Comparison of ENCODE assay signal across 8 cellular contexts in genomic region chr1:109498161-109498801, GRCh38. TPM values are rescaled to one million over a fixed set of nuclear protein-coding genes. Genes with fewer than 3 reads are reported as not detected.
A peak's percentile ranks its signal among the peaks of the same experiment; 100 is the strongest.
DNase-seq lines count a peak whose midpoint lies in the region; ATAC-seq, FAIRE-seq and TF ChIP-seq lines count a peak whose summit lies in the region.

No MANE protein-coding gene starts in this region.

- no peak overlapping the region for H3K4me3 ChIP-seq in keratinocyte (ENCODE audit: control insufficient read depth in 2 of 3, extremely low read depth in 1 of 3, insufficient read depth in 2 of 3, low read depth in 1 of 3, low read length in 3 of 3)

- H3K4me3 Mint-ChIP-seq in activated CD4-positive, alpha-beta T cell treated with anti-CD3 and anti-CD28 coated beads for 36 hours = no peak overlapping the region
- H3K4me3 Mint-ChIP-seq in activated naive CD8-positive, alpha-beta T cell = peak overlapping the region; percentile 44
- no peak overlapping the region for H3K4me3 Mint-ChIP-seq in type B pancreatic cell

- ATAC-seq in activated CD4-positive, alpha-beta T cell treated with anti-CD3 and anti-CD28 coated beads for 36 hours = no peak
- ATAC-seq in HG02623 (IDR thresholded peaks at IDR 0.05; ENCODE audit: unreplicated experiment) = no peak

- H3K79me2 ChIP-seq in keratinocyte (ENCODE audit: control insufficient read depth, insufficient read depth, low read length) = peaks cover 7% of the 10 kb centered on the region

- H3K27me3 ChIP-seq in keratinocyte (ENCODE audit: control insufficient read depth, extremely low read depth, insufficient read depth, low read length) = no peaks in the 10 kb centered on the region

- POLR2A ChIA-PET in activated CD4-positive, alpha-beta T cell treated with anti-CD3 and anti-CD28 coated beads for 36 hours (lab: Charles Lee) = interaction anchor here (0.6 to 2.0 kb wide), 4 partner anchors 11 to 84 kb away, joined by 3 to 9 read pairs (median 5); partner anchors contain the start of gene AMIGO1

- intact Hi-C loops in activated CD4-positive, alpha-beta T cell treated with anti-CD3 and anti-CD28 coated beads for 36 hours (cut with DNase I, micrococcal nuclease) = loop anchor here (1.0 kb wide), 1 partner anchor 34 kb away; no protein-coding TSS in a partner anchor

- peak overlapping the region; percentile 56 for H3K27ac Mint-ChIP-seq in activated CD4-positive, alpha-beta T cell treated with anti-CD3 and anti-CD28 coated beads for 36 hours
- H3K27ac Mint-ChIP-seq in activated naive CD8-positive, alpha-beta T cell = peak overlapping the region; percentile 69
- no peak overlapping the region for H3K27ac Mint-ChIP-seq in type B pancreatic cell

- H4K20me1 ChIP-seq in keratinocyte (ENCODE audit: control insufficient read depth, extremely low read depth, insufficient read depth, low read length) = no peaks in the 10 kb centered on the region

- no peak for FAIRE-seq in keratinocyte (lab: Jason Lieb, UNC)
- FAIRE-seq in GM12891 (lab: Jason Lieb, UNC) = no peak

- H3K4me2 ChIP-seq in keratinocyte (ENCODE audit: control insufficient read depth, extremely low read depth, insufficient read depth, low read depth, low read length) = no peak overlapping the region

- no peaks in the 10 kb centered on the region for H3K9me3 Mint-ChIP-seq in activated CD4-positive, alpha-beta T cell treated with anti-CD3 and anti-CD28 coated beads for 36 hours (ENCODE audit: low read depth)
- H3K9me3 Mint-ChIP-seq in activated naive CD8-positive, alpha-beta T cell (ENCODE audit: low read depth) = no peaks in the 10 kb centered on the region
- H3K9me3 Mint-ChIP-seq in type B pancreatic cell = no peaks in the 10 kb centered on the region

- no peaks in the 10 kb centered on the region for H3K9me1 ChIP-seq in keratinocyte (ENCODE audit: control insufficient read depth, extremely low read depth, insufficient read depth, low read length)

- no peak overlapping the region for H2AFZ ChIP-seq in keratinocyte (ENCODE audit: control insufficient read depth, low read length)

- no peaks in the 10 kb centered on the region for H3K27me3 Mint-ChIP-seq in activated CD4-positive, alpha-beta T cell treated with anti-CD3 and anti-CD28 coated beads for 36 hours
- H3K27me3 Mint-ChIP-seq in activated naive CD8-positive, alpha-beta T cell = no peaks in the 10 kb centered on the region
- no peaks in the 10 kb centered on the region for H3K27me3 Mint-ChIP-seq in type B pancreatic cell

- peaks cover 8% of the 10 kb centered on the region for H3K36me3 Mint-ChIP-seq in activated CD4-positive, alpha-beta T cell treated with anti-CD3 and anti-CD28 coated beads for 36 hours (ENCODE audit: low read depth)
- H3K36me3 Mint-ChIP-seq in activated naive CD8-positive, alpha-beta T cell = no peaks in the 10 kb centered on the region
- no peaks in the 10 kb centered on the region for H3K36me3 Mint-ChIP-seq in type B pancreatic cell

- peak; percentile 57 to 83 (median 73) for TF ChIP-seq CTCF in keratinocyte (optimal IDR thresholded peaks at IDR 0.05 in 1 of 3, IDR thresholded peaks at IDR 0.05 in 1 of 3, conservative IDR thresholded peaks at IDR 0.05 in 1 of 3; ENCODE audit: extremely low read depth in 1 of 3, insufficient read depth in 2 of 3, low read length in 3 of 3)
- peak; percentile 79 for TF ChIP-seq CTCF in type B pancreatic cell (conservative IDR thresholded peaks at IDR 0.05)

- no peak for TF ChIP-seq POLR2A in GM12891 (IDR thresholded peaks at IDR 0.05; ENCODE audit: low read depth, low read length)

- H3K36me3 ChIP-seq in keratinocyte (ENCODE audit: control insufficient read depth in 2 of 2, extremely low read depth in 1 of 2, insufficient read depth in 2 of 2, low read length in 2 of 2) = peaks cover 8 to 12% of the 10 kb centered on the region in 2 experiments

- CTCF ChIA-PET in activated CD4-positive, alpha-beta T cell treated with anti-CD3 and anti-CD28 coated beads for 36 hours (lab: Charles Lee) = interaction anchor here (0.7 to 26.9 kb wide), 12 partner anchors 8 to 218 kb away, joined by 3 to 864 read pairs (median 5); partner anchors contain the start of genes AMIGO1, ATXN7L2, GNAI3 and GPR61

- peaks cover 81% of the 10 kb centered on the region for H3K4me1 Mint-ChIP-seq in activated CD4-positive, alpha-beta T cell treated with anti-CD3 and anti-CD28 coated beads for 36 hours
- H3K4me1 Mint-ChIP-seq in activated naive CD8-positive, alpha-beta T cell (ENCODE audit: low read depth) = peaks cover 97% of the 10 kb centered on the region
- H3K4me1 Mint-ChIP-seq in type B pancreatic cell (ENCODE audit: unreplicated experiment) = peaks cover 36% of the 10 kb centered on the region

- dilution Hi-C loops in keratinocyte (cut with MboI; ENCODE audit: extremely low pct_ligation_motif_present, low sequenced_read_pairs) = no loop called here

- no peak overlapping the region for H3K9ac ChIP-seq in keratinocyte (ENCODE audit: control insufficient read depth, extremely low read depth, insufficient read depth, low read length)

- H3K9me3 ChIP-seq in keratinocyte (ENCODE audit: control insufficient read depth, low read depth, low read length) = no peaks in the 10 kb centered on the region

- no peak overlapping the region for H3K27ac ChIP-seq in keratinocyte (ENCODE audit: control insufficient read depth, insufficient read depth, low read length)

- peaks cover 21% of the 10 kb centered on the region for H3K4me1 ChIP-seq in keratinocyte (ENCODE audit: control insufficient read depth, extremely low read depth, insufficient read depth, low read length)

- peak; percentile 56 for DNase-seq in activated CD4-positive, alpha-beta T cell treated with anti-CD3 and anti-CD28 coated beads for 36 hours
- no peak for DNase-seq in activated CD4-positive, alpha-beta T cell treated with anti-CD3 and anti-CD28 coated beads for 1 hour
- peak; percentile 39 for DNase-seq in NCI-H446 treated with DMSO at 0.1 percent for 48 hours (lab: John Stamatoyannopoulos, UW)
- DNase-seq in keratinocyte (ENCODE audit: low read depth, low spot score) = no peak
- DNase-seq in type B pancreatic cell (ENCODE audit: extremely low spot score, unreplicated experiment) = no peak
- DNase-seq in GM12891 (ENCODE audit: insufficient read length, low spot score) = no peak

RNA-seq across cellular contexts. Expression of gene CYB561D1, which starts 4.4 kb away (rescaled TPM):
- 1 to 10 TPM; 7.1 to 8.7 TPM for total RNA-seq in activated CD4-positive, alpha-beta T cell treated with anti-CD3 and anti-CD28 coated beads for 36 hours
- polyA plus RNA-seq in keratinocyte = 4.9 to 7.6 TPM (median 5.0 TPM) in 3 replicates
- polyA plus RNA-seq in keratinocyte (2011; ENCODE audit: low read depth) = 4.6 TPM
- polyA plus RNA-seq in keratinocyte (2011; cell fraction: cytosol; rRNA removed) = 3.8 and 4.0 TPM in 2 replicates
- polyA plus RNA-seq in keratinocyte (2011; cell fraction: nucleus; rRNA removed) = 9.9 and 10.3 TPM in 2 replicates
- 6.0 and 8.9 TPM in 2 replicates for polyA plus RNA-seq in keratinocyte (2012; ENCODE audit: low replicate concordance)
- 9.5 to 12.7 TPM (median 9.6 TPM) in 3 replicates for polyA minus RNA-seq in keratinocyte
- polyA minus RNA-seq in keratinocyte (2011; cell fraction: cytosol; rRNA and poly(A)+ RNA removed) = 5.0 TPM
- polyA minus RNA-seq in keratinocyte (2011; cell fraction: nucleus; rRNA and poly(A)+ RNA removed) = 6.4 and 9.5 TPM in 2 replicates
- 10.4 and 14.3 TPM in 2 replicates for total RNA-seq in type B pancreatic cell (ENCODE audit: low replicate concordance)
- polyA plus RNA-seq in GM12891 (2012; ENCODE audit: low read depth, missing spikeins) = 4.4 TPM

RNA-seq across cellular contexts. Expression of gene AMIGO1, which starts 11.2 kb away (rescaled TPM):
- 1 to 10 TPM; 1.8 to 2.0 TPM for total RNA-seq in activated CD4-positive, alpha-beta T cell treated with anti-CD3 and anti-CD28 coated beads for 36 hours
- 0.20 to 0.26 TPM (median 0.24 TPM) in 3 replicates for polyA plus RNA-seq in keratinocyte
- polyA plus RNA-seq in keratinocyte (2011; ENCODE audit: low read depth) = not detected
- polyA plus RNA-seq in keratinocyte (2011; cell fraction: cytosol; rRNA removed) = 0.21 and 0.23 TPM in 2 replicates
- polyA plus RNA-seq in keratinocyte (2011; cell fraction: nucleus; rRNA removed) = 0.37 and 0.60 TPM in 2 replicates
- 0.21 and 0.52 TPM in 2 replicates for polyA plus RNA-seq in keratinocyte (2012; ENCODE audit: low replicate concordance)
- 0.33 to 1.3 TPM (median 0.45 TPM) in 3 replicates for polyA minus RNA-seq in keratinocyte
- polyA minus RNA-seq in keratinocyte (2011; cell fraction: cytosol; rRNA and poly(A)+ RNA removed) = not detected
- 0.21 and 0.39 TPM in 2 replicates for polyA minus RNA-seq in keratinocyte (2011; cell fraction: nucleus; rRNA and poly(A)+ RNA removed)
- 5.4 and 6.1 TPM in 2 replicates for total RNA-seq in type B pancreatic cell (ENCODE audit: low replicate concordance)
- polyA plus RNA-seq in GM12891 (2012; ENCODE audit: low read depth, missing spikeins) = 0.28 TPM

RNA-seq across cellular contexts. Expression of gene ATXN7L2, which starts 14.6 kb away (rescaled TPM):
- 10 to 100 TPM; 11.7 to 13.0 TPM for total RNA-seq in activated CD4-positive, alpha-beta T cell treated with anti-CD3 and anti-CD28 coated beads for 36 hours
- polyA plus RNA-seq in keratinocyte = 1.2 to 2.0 TPM (median 1.5 TPM) in 3 replicates
- 1.2 TPM for polyA plus RNA-seq in keratinocyte (2011; ENCODE audit: low read depth)
- 0.51 and 1.2 TPM in 2 replicates for polyA plus RNA-seq in keratinocyte (2011; cell fraction: cytosol; rRNA removed)
- polyA plus RNA-seq in keratinocyte (2011; cell fraction: nucleus; rRNA removed) = 3.9 and 5.1 TPM in 2 replicates
- 1.9 and 2.4 TPM in 2 replicates for polyA plus RNA-seq in keratinocyte (2012; ENCODE audit: low replicate concordance)
- polyA minus RNA-seq in keratinocyte = 0.59 to 1.8 TPM (median 0.93 TPM) in 3 replicates
- 2.3 TPM for polyA minus RNA-seq in keratinocyte (2011; cell fraction: cytosol; rRNA and poly(A)+ RNA removed)
- polyA minus RNA-seq in keratinocyte (2011; cell fraction: nucleus; rRNA and poly(A)+ RNA removed) = 1.0 and 1.8 TPM in 2 replicates
- total RNA-seq in type B pancreatic cell (ENCODE audit: low replicate concordance) = 5.7 and 12.0 TPM in 2 replicates
- polyA plus RNA-seq in GM12891 (2012; ENCODE audit: low read depth, missing spikeins) = 6.7 TPM

RNA-seq across cellular contexts. Expression of gene SYPL2, which starts 31.9 kb away (rescaled TPM):
- under 1 TPM in 1 of 2 experiments, not detected in 1; 0.05 TPM for total RNA-seq in activated CD4-positive, alpha-beta T cell treated with anti-CD3 and anti-CD28 coated beads for 36 hours
- not detected in 3 replicates for polyA plus RNA-seq in keratinocyte
- polyA plus RNA-seq in keratinocyte (2011; ENCODE audit: low read depth) = not detected
- polyA plus RNA-seq in keratinocyte (2011; cell fraction: cytosol; rRNA removed) = not detected in 2 replicates
- not detected in 2 replicates for polyA plus RNA-seq in keratinocyte (2011; cell fraction: nucleus; rRNA removed)
- polyA plus RNA-seq in keratinocyte (2012; ENCODE audit: low replicate concordance) = not detected in 2 replicates
- polyA minus RNA-seq in keratinocyte = not detected in 3 replicates
- polyA minus RNA-seq in keratinocyte (2011; cell fraction: cytosol; rRNA and poly(A)+ RNA removed) = not detected
- polyA minus RNA-seq in keratinocyte (2011; cell fraction: nucleus; rRNA and poly(A)+ RNA removed) = not detected in 2 replicates
- total RNA-seq in type B pancreatic cell (ENCODE audit: low replicate concordance) = 0.33 and 0.58 TPM in 2 replicates
- 1.3 TPM for polyA plus RNA-seq in GM12891 (2012; ENCODE audit: low read depth, missing spikeins)

RNA-seq across cellular contexts. Expression of gene GPR61, which starts 41.4 kb away (rescaled TPM):
- under 1 TPM in 1 of 2 experiments, not detected in 1; 0.34 TPM for total RNA-seq in activated CD4-positive, alpha-beta T cell treated with anti-CD3 and anti-CD28 coated beads for 36 hours
- 0.12 to 0.17 TPM in 2 of 3 replicates, not detected in the other for polyA plus RNA-seq in keratinocyte
- not detected for polyA plus RNA-seq in keratinocyte (2011; ENCODE audit: low read depth)
- polyA plus RNA-seq in keratinocyte (2011; cell fraction: cytosol; rRNA removed) = not detected in 2 replicates
- 0.33 TPM in 1 of 2 replicates, not detected in the other for polyA plus RNA-seq in keratinocyte (2011; cell fraction: nucleus; rRNA removed)
- 0.59 TPM in 1 of 2 replicates, not detected in the other for polyA plus RNA-seq in keratinocyte (2012; ENCODE audit: low replicate concordance)
- polyA minus RNA-seq in keratinocyte = 0.03 TPM in 1 of 3 replicates, not detected in the others
- polyA minus RNA-seq in keratinocyte (2011; cell fraction: cytosol; rRNA and poly(A)+ RNA removed) = not detected
- not detected in 2 replicates for polyA minus RNA-seq in keratinocyte (2011; cell fraction: nucleus; rRNA and poly(A)+ RNA removed)
- not detected in 2 replicates for total RNA-seq in type B pancreatic cell (ENCODE audit: low replicate concordance)
- polyA plus RNA-seq in GM12891 (2012; ENCODE audit: low read depth, missing spikeins) = 0.40 TPM

Comparison
In these comparisons a context has a peak if more than half of its experiments do, and no peak if none do; other contexts are left out.
1. DNase-seq: peak in activated CD4-positive, alpha-beta T cell treated with anti-CD3 and anti-CD28 coated beads for 36 hours (single experiment) and NCI-H446 treated with DMSO at 0.1 percent for 48 hours (single experiment); none in activated CD4-positive, alpha-beta T cell treated with anti-CD3 and anti-CD28 coated beads for 1 hour (single experiment), keratinocyte (single experiment), type B pancreatic cell (single experiment) and GM12891 (single experiment).